Comparison of ENCODE assay signal across 1 cellular context in genomic region chr17:44002141-44002848, GRCh38.
TF ChIP-seq lines count a peak whose summit lies in the region.

No MANE protein-coding gene starts in this region.

TF ChIP-seq in HepG2, 621 proteins besides CTCF, POLR2A, EP300 and RAD21 (continued from another document and continues in another):
- TF ChIP-seq, protein P1, sequence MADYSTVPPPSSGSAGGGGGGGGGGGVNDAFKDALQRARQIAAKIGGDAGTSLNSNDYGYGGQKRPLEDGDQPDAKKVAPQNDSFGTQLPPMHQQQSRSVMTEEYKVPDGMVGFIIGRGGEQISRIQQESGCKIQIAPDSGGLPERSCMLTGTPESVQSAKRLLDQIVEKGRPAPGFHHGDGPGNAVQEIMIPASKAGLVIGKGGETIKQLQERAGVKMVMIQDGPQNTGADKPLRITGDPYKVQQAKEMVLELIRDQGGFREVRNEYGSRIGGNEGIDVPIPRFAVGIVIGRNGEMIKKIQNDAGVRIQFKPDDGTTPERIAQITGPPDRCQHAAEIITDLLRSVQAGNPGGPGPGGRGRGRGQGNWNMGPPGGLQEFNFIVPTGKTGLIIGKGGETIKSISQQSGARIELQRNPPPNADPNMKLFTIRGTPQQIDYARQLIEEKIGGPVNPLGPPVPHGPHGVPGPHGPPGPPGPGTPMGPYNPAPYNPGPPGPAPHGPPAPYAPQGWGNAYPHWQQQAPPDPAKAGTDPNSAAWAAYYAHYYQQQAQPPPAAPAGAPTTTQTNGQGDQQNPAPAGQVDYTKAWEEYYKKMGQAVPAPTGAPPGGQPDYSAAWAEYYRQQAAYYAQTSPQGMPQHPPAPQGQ (CRISPR knock-in tag; IDR thresholded peaks at IDR 0.05; ENCODE audit: borderline replicate concordance): no peak
- TF ChIP-seq STAT5B (CRISPR knock-in tag; IDR thresholded peaks at IDR 0.05) (no peak), PRDM10 (CRISPR knock-in tag; IDR thresholded peaks at IDR 0.05; ENCODE audit: low read depth) (no peak), SAFB2 (CRISPR knock-in tag; IDR thresholded peaks at IDR 0.05; ENCODE audit: borderline replicate concordance, low read depth) (no peak), PAWR (CRISPR knock-in tag; IDR thresholded peaks at IDR 0.05; ENCODE audit: borderline replicate concordance) (no peak), KAT8 (CRISPR knock-in tag; IDR thresholded peaks at IDR 0.05) (peak; percentile 78), E2F5 (CRISPR knock-in tag; conservative IDR thresholded peaks at IDR 0.05) (no peak), CCDC6 (CRISPR knock-in tag; IDR thresholded peaks at IDR 0.05) (peak; percentile 71; the same call in 1 of the 2 replicates), ZNF501 (CRISPR knock-in tag; IDR thresholded peaks at IDR 0.05) (no peak; the same call in 1 of the 2 replicates), CREB1 (IDR thresholded peaks at IDR 0.05) (peak; percentile 21; the same call in 1 of the 2 replicates), CREB1 (CRISPR knock-in tag; IDR thresholded peaks at IDR 0.05) (no peak), ELF1 (CRISPR knock-in tag; IDR thresholded peaks at IDR 0.05) (peak; percentile 52), GABPA (IDR thresholded peaks at IDR 0.05; ENCODE audit: low read depth, low read length) (no peak), GABPA (CRISPR knock-in tag; IDR thresholded peaks at IDR 0.05; ENCODE audit: low read depth) (peak; percentile 80), MIER2 (CRISPR knock-in tag; IDR thresholded peaks at IDR 0.05) (0 out of 2 replicates have a peak, but pooled peaks have one; percentile 39), LCORL (IDR thresholded peaks at IDR 0.05) (no peak), LCORL (CRISPR knock-in tag; IDR thresholded peaks at IDR 0.05) (peak; percentile 81), FOXK2 (IDR thresholded peaks at IDR 0.05) (no peak), ZMAT3 (CRISPR knock-in tag; conservative IDR thresholded peaks at IDR 0.05) (0 out of 2 replicates have a peak, but pooled peaks have one; percentile 22), NFRKB (IDR thresholded peaks at IDR 0.05) (no peak), GABPB1 (CRISPR knock-in tag; IDR thresholded peaks at IDR 0.05) (peak; percentile 84), ZC3H13 (CRISPR knock-in tag; IDR thresholded peaks at IDR 0.05) (0 out of 2 replicates have a peak, but pooled peaks have one; percentile 51), POGZ (CRISPR knock-in tag; IDR thresholded peaks at IDR 0.05) (0 out of 2 replicates have a peak, but pooled peaks have one; percentile 32), ZNF367 (CRISPR knock-in tag; IDR thresholded peaks at IDR 0.05; ENCODE audit: borderline replicate concordance) (no peak), GPN1 (CRISPR knock-in tag; IDR thresholded peaks at IDR 0.05; ENCODE audit: borderline replicate concordance) (no peak), PPARG (CRISPR knock-in tag; conservative IDR thresholded peaks at IDR 0.05) (no peak; the same call in 1 of the 2 replicates), TOE1 (CRISPR knock-in tag; IDR thresholded peaks at IDR 0.05) (no peak), CBX1 (IDR thresholded peaks at IDR 0.05; ENCODE audit: low read depth) (no peak), TEAD3 (CRISPR knock-in tag; optimal IDR thresholded peaks at IDR 0.05; ENCODE audit: borderline replicate concordance) (peak; percentile 63), RBM22 (optimal IDR thresholded peaks at IDR 0.05; ENCODE audit: low read length) (no peak), ZNF121 (CRISPR knock-in tag; IDR thresholded peaks at IDR 0.05) (no peak), SRSF9 (IDR thresholded peaks at IDR 0.05; ENCODE audit: borderline replicate concordance, insufficient read depth, low read depth, low read length, poor library complexity, severe bottlenecking) (no peak), TCF7 (IDR thresholded peaks at IDR 0.05; ENCODE audit: low read depth) (peak; percentile 26; the same call in 1 of the 2 replicates)
- TF ChIP-seq, protein P2, sequence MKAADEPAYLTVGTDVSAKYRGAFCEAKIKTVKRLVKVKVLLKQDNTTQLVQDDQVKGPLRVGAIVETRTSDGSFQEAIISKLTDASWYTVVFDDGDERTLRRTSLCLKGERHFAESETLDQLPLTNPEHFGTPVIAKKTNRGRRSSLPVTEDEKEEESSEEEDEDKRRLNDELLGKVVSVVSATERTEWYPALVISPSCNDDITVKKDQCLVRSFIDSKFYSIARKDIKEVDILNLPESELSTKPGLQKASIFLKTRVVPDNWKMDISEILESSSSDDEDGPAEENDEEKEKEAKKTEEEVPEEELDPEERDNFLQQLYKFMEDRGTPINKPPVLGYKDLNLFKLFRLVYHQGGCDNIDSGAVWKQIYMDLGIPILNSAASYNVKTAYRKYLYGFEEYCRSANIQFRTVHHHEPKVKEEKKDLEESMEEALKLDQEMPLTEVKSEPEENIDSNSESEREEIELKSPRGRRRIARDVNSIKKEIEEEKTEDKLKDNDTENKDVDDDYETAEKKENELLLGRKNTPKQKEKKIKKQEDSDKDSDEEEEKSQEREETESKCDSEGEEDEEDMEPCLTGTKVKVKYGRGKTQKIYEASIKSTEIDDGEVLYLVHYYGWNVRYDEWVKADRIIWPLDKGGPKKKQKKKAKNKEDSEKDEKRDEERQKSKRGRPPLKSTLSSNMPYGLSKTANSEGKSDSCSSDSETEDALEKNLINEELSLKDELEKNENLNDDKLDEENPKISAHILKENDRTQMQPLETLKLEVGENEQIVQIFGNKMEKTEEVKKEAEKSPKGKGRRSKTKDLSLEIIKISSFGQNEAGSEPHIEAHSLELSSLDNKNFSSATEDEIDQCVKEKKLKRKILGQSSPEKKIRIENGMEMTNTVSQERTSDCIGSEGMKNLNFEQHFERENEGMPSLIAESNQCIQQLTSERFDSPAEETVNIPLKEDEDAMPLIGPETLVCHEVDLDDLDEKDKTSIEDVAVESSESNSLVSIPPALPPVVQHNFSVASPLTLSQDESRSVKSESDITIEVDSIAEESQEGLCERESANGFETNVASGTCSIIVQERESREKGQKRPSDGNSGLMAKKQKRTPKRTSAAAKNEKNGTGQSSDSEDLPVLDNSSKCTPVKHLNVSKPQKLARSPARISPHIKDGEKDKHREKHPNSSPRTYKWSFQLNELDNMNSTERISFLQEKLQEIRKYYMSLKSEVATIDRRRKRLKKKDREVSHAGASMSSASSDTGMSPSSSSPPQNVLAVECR (CRISPR knock-in tag; IDR thresholded peaks at IDR 0.05; ENCODE audit: borderline replicate concordance): peak; percentile 50; the same call in 1 of the 2 replicates
- TF ChIP-seq, protein P3, sequence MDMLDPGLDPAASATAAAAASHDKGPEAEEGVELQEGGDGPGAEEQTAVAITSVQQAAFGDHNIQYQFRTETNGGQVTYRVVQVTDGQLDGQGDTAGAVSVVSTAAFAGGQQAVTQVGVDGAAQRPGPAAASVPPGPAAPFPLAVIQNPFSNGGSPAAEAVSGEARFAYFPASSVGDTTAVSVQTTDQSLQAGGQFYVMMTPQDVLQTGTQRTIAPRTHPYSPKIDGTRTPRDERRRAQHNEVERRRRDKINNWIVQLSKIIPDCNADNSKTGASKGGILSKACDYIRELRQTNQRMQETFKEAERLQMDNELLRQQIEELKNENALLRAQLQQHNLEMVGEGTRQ (IDR thresholded peaks at IDR 0.05; ENCODE audit: low read depth, low read length): no peak
- TF ChIP-seq, protein P3 (CRISPR knock-in tag; IDR thresholded peaks at IDR 0.05; ENCODE audit: borderline replicate concordance): no peak
- TF ChIP-seq, protein P4, sequence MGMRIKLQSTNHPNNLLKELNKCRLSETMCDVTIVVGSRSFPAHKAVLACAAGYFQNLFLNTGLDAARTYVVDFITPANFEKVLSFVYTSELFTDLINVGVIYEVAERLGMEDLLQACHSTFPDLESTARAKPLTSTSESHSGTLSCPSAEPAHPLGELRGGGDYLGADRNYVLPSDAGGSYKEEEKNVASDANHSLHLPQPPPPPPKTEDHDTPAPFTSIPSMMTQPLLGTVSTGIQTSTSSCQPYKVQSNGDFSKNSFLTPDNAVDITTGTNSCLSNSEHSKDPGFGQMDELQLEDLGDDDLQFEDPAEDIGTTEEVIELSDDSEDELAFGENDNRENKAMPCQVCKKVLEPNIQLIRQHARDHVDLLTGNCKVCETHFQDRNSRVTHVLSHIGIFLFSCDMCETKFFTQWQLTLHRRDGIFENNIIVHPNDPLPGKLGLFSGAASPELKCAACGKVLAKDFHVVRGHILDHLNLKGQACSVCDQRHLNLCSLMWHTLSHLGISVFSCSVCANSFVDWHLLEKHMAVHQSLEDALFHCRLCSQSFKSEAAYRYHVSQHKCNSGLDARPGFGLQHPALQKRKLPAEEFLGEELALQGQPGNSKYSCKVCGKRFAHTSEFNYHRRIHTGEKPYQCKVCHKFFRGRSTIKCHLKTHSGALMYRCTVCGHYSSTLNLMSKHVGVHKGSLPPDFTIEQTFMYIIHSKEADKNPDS (CRISPR knock-in tag; IDR thresholded peaks at IDR 0.05): no peak
- TF ChIP-seq, protein P5, sequence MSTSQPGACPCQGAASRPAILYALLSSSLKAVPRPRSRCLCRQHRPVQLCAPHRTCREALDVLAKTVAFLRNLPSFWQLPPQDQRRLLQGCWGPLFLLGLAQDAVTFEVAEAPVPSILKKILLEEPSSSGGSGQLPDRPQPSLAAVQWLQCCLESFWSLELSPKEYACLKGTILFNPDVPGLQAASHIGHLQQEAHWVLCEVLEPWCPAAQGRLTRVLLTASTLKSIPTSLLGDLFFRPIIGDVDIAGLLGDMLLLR (CRISPR knock-in tag; IDR thresholded peaks at IDR 0.05): no peak
- TF ChIP-seq, protein P6, sequence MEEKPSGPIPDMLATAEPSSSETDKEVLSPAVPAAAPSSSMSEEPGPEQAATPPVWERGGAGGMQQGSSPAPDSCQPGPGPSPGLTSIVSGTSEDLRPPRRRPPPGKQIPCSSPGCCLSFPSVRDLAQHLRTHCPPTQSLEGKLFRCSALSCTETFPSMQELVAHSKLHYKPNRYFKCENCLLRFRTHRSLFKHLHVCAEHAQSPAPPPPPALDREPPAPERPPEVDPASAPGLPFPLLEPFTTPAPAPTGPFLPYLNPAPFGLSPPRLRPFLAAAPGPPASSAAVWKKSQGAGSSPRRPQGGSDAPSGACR (CRISPR knock-in tag; IDR thresholded peaks at IDR 0.05): 0 out of 2 replicates have a peak, but pooled peaks have one; percentile 30
